Comparison of ENCODE assay signal across 10 cellular contexts in genomic region chr11:63882555-63883242, GRCh38. TPM values are rescaled to one million over a fixed set of nuclear protein-coding genes. Genes with fewer than 3 reads are reported as not detected.
DNase-seq lines count a peak whose midpoint lies in the region; ATAC-seq and TF ChIP-seq lines count a peak whose summit lies in the region.
"Had no signal": no experiment of that assay in that cellular context is flagged by ENCODE, and none has a peak within 500 bp of the region (broad histone marks: within the 10 kb centered on the region; RNA-seq: fewer than 3 reads in every experiment).

No MANE protein-coding gene starts in this region.

- H3K4me1 ChIP-seq in iPS-20b (ENCODE audit: insufficient read depth, low read length) (peaks cover 40% of the 10 kb centered on the region), aorta (ENCODE audit: control insufficient read depth in 1 of 2, insufficient read depth in 2 of 2, low read length in 2 of 2) (no peaks in the 10 kb centered on the region)

- peaks cover 16% of the 10 kb centered on the region for H3K36me3 Mint-ChIP-seq in activated B cell treated with CpG ODN at 0.5 μM for 24 hours (ENCODE audit: low read depth)

- no peaks in the 10 kb centered on the region for H3K9me3 Mint-ChIP-seq in activated B cell treated with CpG ODN at 0.5 μM for 24 hours

- H3K27me3 Mint-ChIP-seq in activated B cell treated with CpG ODN at 0.5 μM for 24 hours = no peaks in the 10 kb centered on the region

- H3K4me1 Mint-ChIP-seq in activated B cell treated with CpG ODN at 0.5 μM for 24 hours = peaks cover 66% of the 10 kb centered on the region

- TF ChIP-seq CTCF in activated B cell treated with CpG ODN at 0.5 μM for 24 hours (IDR thresholded peaks at IDR 0.05) = no peak

- H3K4me3 Mint-ChIP-seq in activated B cell treated with CpG ODN at 0.5 μM for 24 hours = no peak overlapping the region

- intact Hi-C loops in Right ventricle myocardium superior (cut with DNase I) = no loop called here
- intact Hi-C loops in cardiac septum (cut with DNase I) = no loop called here
- intact Hi-C loops in activated B cell treated with CpG ODN at 0.5 μM for 24 hours (cut with micrococcal nuclease) = no loop called here
- intact Hi-C loops in aorta (cut with DNase I) = no loop called here

- H3K27ac Mint-ChIP-seq in activated B cell treated with CpG ODN at 0.5 μM for 24 hours = peak overlapping the region; percentile 67

- peak; percentile 54 for ATAC-seq in Right ventricle myocardium superior (ENCODE audit: poor library complexity)
- peak; percentile 77 for ATAC-seq in activated B cell treated with CpG ODN at 0.5 μM for 24 hours (ENCODE audit: low read depth)
- ATAC-seq in aorta (ENCODE audit: low FRiP score) = peak; percentile 71

- H3K36me3 ChIP-seq in iPS-20b (ENCODE audit: insufficient read depth, low read depth, low read length) = no peaks in the 10 kb centered on the region
- H3K36me3 ChIP-seq in aorta (ENCODE audit: control insufficient read depth in 1 of 2, insufficient read depth in 2 of 2, low read length in 1 of 2) = no peaks in the 10 kb centered on the region
- H3K36me3 ChIP-seq: tibial artery had no signal

- H3K27me3 ChIP-seq in iPS-20b (ENCODE audit: insufficient read depth, low read length) = no peaks in the 10 kb centered on the region
- H3K27me3 ChIP-seq in aorta (ENCODE audit: control insufficient read depth in 1 of 2, insufficient read depth in 2 of 2, low read length in 1 of 2) = no peaks in the 10 kb centered on the region
- H3K27me3 ChIP-seq: tibial artery had no signal

- H3K9me3 ChIP-seq in iPS-20b (ENCODE audit: insufficient read depth, low read depth, low read length) (no peaks in the 10 kb centered on the region), aorta (ENCODE audit: control insufficient read depth, low read length) (no peaks in the 10 kb centered on the region)
- H3K9me3 ChIP-seq: tibial artery had no signal

- DNase-seq in Right ventricle myocardium superior (peak; percentile 68), cardiac septum (ENCODE audit: low spot score) (no peak), activated B cell treated with CpG ODN at 0.5 μM for 24 hours (no peak), aorta (peak; percentile 76 to 77), AG08395 (ENCODE audit: low spot score) (no peak)
- DNase-seq in activated CD4-positive, CD25-positive, alpha-beta regulatory T cell (lab: John Stamatoyannopoulos, UW) = no peak
- DNase-seq in stimulated activated CD8-positive, alpha-beta memory T cell treated with anti-CD3 and anti-CD28 coated beads, Interleukin-4, amount 100 ng/mL, for 48 hours = no peak
- DNase-seq: SW 1271 had no signal

- POLR2A ChIA-PET in activated B cell treated with CpG ODN at 0.5 μM for 24 hours (lab: Charles Lee) = interaction anchor here (0.5 to 0.7 kb wide), 2 partner anchors 38 to 107 kb away, joined by 3 read pairs; no protein-coding TSS in a partner anchor

- peak overlapping the region; percentile 7; the same call in 1 of the 2 replicates for H3K4me3 ChIP-seq in iPS-20b (ENCODE audit: low read length)
- H3K4me3 ChIP-seq in aorta (ENCODE audit: low read length in 2 of 2) = no peak overlapping the region
- H3K4me3 ChIP-seq: tibial artery had no signal

- 73 to 75% methylated on average over 7 of the region's 7 CpGs for WGBS in aorta, 2 donors

- peak overlapping the region; percentile 31; the same call in 1 of the 2 replicates for H3K9ac ChIP-seq in iPS-20b (ENCODE audit: low read depth, low read length)

- CTCF ChIA-PET in activated B cell treated with CpG ODN at 0.5 μM for 24 hours (lab: Charles Lee) = interaction anchor here (0.7 to 1.4 kb wide), 3 partner anchors 24 to 46 kb away, joined by 3 to 4 read pairs (median 3); no protein-coding TSS in a partner anchor

- H3K27ac ChIP-seq in iPS-20b (ENCODE audit: low read length) = no peak overlapping the region
- no peak overlapping the region for H3K27ac ChIP-seq in aorta (ENCODE audit: low read depth in 1 of 2, low read length in 2 of 2)
- H3K27ac ChIP-seq: tibial artery had no signal

RNA-seq across cellular contexts. Expression of gene RCOR2, which starts 34.3 kb away (rescaled TPM):
- total RNA-seq in Right ventricle myocardium superior (9.9 TPM), cardiac septum (4.8 TPM), activated B cell treated with CpG ODN at 0.5 μM for 24 hours (not detected in 2 replicates), aorta (1 to 10 TPM in 1 of 2 donors, under 1 TPM in 1; 0.78 to 4.8 TPM)
- polyA plus RNA-seq in aorta = 1 to 10 TPM in 1 of 2 donors, under 1 TPM in 1; 0.63 to 1.9 TPM

RNA-seq across cellular contexts. Expression of gene MARK2, which starts 43.8 kb away (rescaled TPM):
- total RNA-seq in Right ventricle myocardium superior (35.8 TPM), cardiac septum (32.4 TPM), activated B cell treated with CpG ODN at 0.5 μM for 24 hours (39.2 and 41.5 TPM in 2 replicates), aorta (10 to 100 TPM; 29.6 to 32.5 TPM)
- polyA plus RNA-seq in aorta = 1 to 10 TPM; 8.1 to 8.2 TPM

RNA-seq across cellular contexts. Expression of gene NAA40, which starts 56.1 kb away (rescaled TPM):
- 20.9 TPM for total RNA-seq in Right ventricle myocardium superior
- total RNA-seq in cardiac septum = 19.2 TPM
- 28.0 and 28.6 TPM in 2 replicates for total RNA-seq in activated B cell treated with CpG ODN at 0.5 μM for 24 hours
- total RNA-seq in aorta = 10 to 100 TPM; 16.1 to 26.9 TPM
- 10 to 100 TPM in 1 of 2 donors, 1 to 10 TPM in 1; 5.3 to 20.7 TPM for polyA plus RNA-seq in aorta

Comparison
In these comparisons a context has a peak if more than half of its experiments do, and no peak if none do; other contexts are left out.
1. DNase-seq: peak in Right ventricle myocardium superior (single experiment) and aorta (2 of 2); none in cardiac septum (single experiment), activated B cell treated with CpG ODN at 0.5 μM for 24 hours (single experiment), activated CD4-positive, CD25-positive, alpha-beta regulatory T cell (0 of 4), AG08395 (single experiment) and stimulated activated CD8-positive, alpha-beta memory T cell treated with anti-CD3 and anti-CD28 coated beads, Interleukin-4, amount 100 ng/mL, for 48 hours (single experiment).
2. Peak in every context shown above with its lines, with median percentiles within 50 percentile points of each other: ATAC-seq.